Comparison of ENCODE assay signal across 25 cellular contexts in the genomic region with DNA sequence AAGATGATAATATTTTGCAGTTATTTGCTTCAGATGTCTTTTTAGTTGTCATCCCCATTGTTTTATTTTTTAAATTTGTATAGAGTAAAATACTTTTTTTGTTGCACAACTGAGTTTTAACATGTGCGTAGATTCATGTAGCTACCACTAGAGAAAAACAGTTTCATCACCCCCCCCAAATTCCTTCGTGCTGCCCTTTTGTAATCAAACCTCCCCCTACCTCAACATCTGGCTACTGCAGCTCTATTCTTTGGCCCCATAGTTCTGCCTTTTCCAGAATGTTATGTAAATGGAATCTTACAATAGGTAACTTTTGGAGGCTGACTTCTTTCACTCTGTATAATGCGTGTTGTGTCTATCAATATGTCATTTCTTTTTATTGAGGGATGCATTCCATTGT.
"Had no signal": no experiment of that assay in that cellular context is flagged by ENCODE, and none has a peak within 500 bp of the region (broad histone marks: within the 10 kb centered on the region; RNA-seq: fewer than 3 reads in every experiment).

No MANE protein-coding gene starts in this region.

- H3K9me3 Mint-ChIP-seq: stimulated activated naive CD8-positive, alpha-beta T cell treated with anti-CD3 and anti-CD28 coated beads, Interleukin-15, amount 100 ng/mL, for 72 hours; type B pancreatic cell had no signal

- H3K36me3 Mint-ChIP-seq: memory B cell; naive thymus-derived CD8-positive, alpha-beta T cell; type B pancreatic cell had no signal

- H3K4me3 Mint-ChIP-seq: memory B cell; naive thymus-derived CD8-positive, alpha-beta T cell; nephron progenitor cell; stimulated activated naive CD8-positive, alpha-beta T cell treated with anti-CD3 and anti-CD28 coated beads, Interleukin-15, amount 100 ng/mL, for 72 hours; type B pancreatic cell had no signal

- H3K27ac Mint-ChIP-seq: memory B cell; naive thymus-derived CD8-positive, alpha-beta T cell; nephron progenitor cell; stimulated activated naive CD8-positive, alpha-beta T cell treated with anti-CD3 and anti-CD28 coated beads, Interleukin-15, amount 100 ng/mL, for 72 hours; type B pancreatic cell had no signal

- H3K4me1 ChIP-seq: prostate gland, right atrium auricular region, thyroid gland had no signal

- H3K36me3 ChIP-seq: prostate gland, right atrium auricular region, thyroid gland had no signal

- H3K9me3 ChIP-seq: prostate gland, thyroid gland had no signal

- H3K27me3 ChIP-seq: right atrium auricular region, thyroid gland had no signal

- ATAC-seq: esophagus mucosa; left lobe of liver; naive thymus-derived CD8-positive, alpha-beta T cell; sciatic nerve; stimulated activated naive CD8-positive, alpha-beta T cell treated with anti-CD3 and anti-CD28 coated beads, Interleukin-15, amount 100 ng/mL, for 72 hours had no signal

- H3K4me3 ChIP-seq: dorsolateral prefrontal cortex, lung, prostate gland, right atrium auricular region, smooth muscle cell, thyroid gland had no signal

- H3K27ac ChIP-seq: dorsolateral prefrontal cortex, epithelial cell of prostate, prostate gland, right atrium auricular region, thyroid gland had no signal

- DNase-seq: dorsolateral prefrontal cortex; effector CD4-positive, alpha-beta T cell; foreskin melanocyte; hypothalamus; kidney; naive thymus-derived CD8-positive, alpha-beta T cell; nephron progenitor cell; nucleus accumbens; stimulated activated CD4-positive, alpha-beta T cell treated with anti-CD3 and anti-CD28 coated beads, Interleukin-12 subunit alpha, Interleukin-12 subunit beta, amount 100 ng/mL, for 4 hours; stimulated activated CD4-positive, alpha-beta T cell treated with anti-CD3 and anti-CD28 coated beads, Interleukin-1b, Interleukin-23, amount 100 ng/mL, for 48 hours; stimulated activated CD4-positive, alpha-beta T cell treated with anti-CD3 and anti-CD28 coated beads, Interleukin-4, amount 100 ng/mL, for 1 hour; stimulated activated CD8-positive, alpha-beta memory T cell treated with anti-CD3 and anti-CD28 coated beads, Interleukin-4, amount 100 ng/mL, for 48 hours; stimulated activated naive CD4-positive, alpha-beta T cell; stimulated activated naive CD8-positive, alpha-beta T cell treated with anti-CD3 and anti-CD28 coated beads, Interleukin-15, amount 100 ng/mL, for 72 hours; thyroid gland had no signal

- H3K4me1 Mint-ChIP-seq: memory B cell; naive thymus-derived CD8-positive, alpha-beta T cell; nephron progenitor cell; stimulated activated naive CD8-positive, alpha-beta T cell treated with anti-CD3 and anti-CD28 coated beads, Interleukin-15, amount 100 ng/mL, for 72 hours had no signal
